8 cellular contexts compared by ENCODE assay signal in genomic region chr5:31854625-31855526, GRCh38.
DNase-seq lines count a peak whose midpoint lies in the region; ATAC-seq, FAIRE-seq and TF ChIP-seq lines count a peak whose summit lies in the region.

No MANE protein-coding gene starts in this region.

- H3K27me3 ChIP-seq in Panc1 (ENCODE audit: control insufficient read depth, insufficient read depth, low read length) (peaks cover 20% of the 10 kb centered on the region), bronchial epithelial cell (ENCODE audit: control insufficient read depth, insufficient read depth, low read length) (no peaks in the 10 kb centered on the region)

- in situ Hi-C loops in Panc1 (cut with HindIII; ENCODE audit: low pct_unique_long_range_greater_than_20kb, low sequenced_read_pairs) = no loop called here

- CTCF ChIA-PET in Panc1 (lab: Charles Lee) = interaction anchor here (0.5 to 0.7 kb wide), 2 partner anchors 212 to 221 kb away, joined by 3 to 5 read pairs; no protein-coding TSS in a partner anchor

- DNase-seq in ELF-1 (ENCODE audit: low read depth, low spot score) = peak; percentile 97
- DNase-seq in Panc1 (ENCODE audit: low read depth, low spot score) = no peak
- peak; percentile 34 for DNase-seq in bronchial epithelial cell (ENCODE audit: low read depth)
- DNase-seq in iPS-NIHi7 (ENCODE audit: extremely low spot score) = peak; percentile 81
- DNase-seq in skeletal muscle cell (ENCODE audit: low read depth) = no peak
- no peak for DNase-seq in COR-L47 (lab: John Stamatoyannopoulos, UW)

- intact Hi-C loops in Panc1 (cut with micrococcal nuclease; ENCODE audit: unreplicated experiment) = no loop called here

- POLR2A ChIA-PET in Panc1 (lab: Charles Lee) = no interaction called here

- peaks cover 3% of the 10 kb centered on the region; the same call in 1 of the 2 replicates for H3K9me3 ChIP-seq in Panc1 (ENCODE audit: control insufficient read depth, insufficient read depth, low read depth, low read length)

- BruUV-seq in Panc1 (replicated peaks; lab: Mats Ljungman, UMichigan) = no TSS peak

- H3K4me3 ChIP-seq in Panc1 (ENCODE audit: low read depth in 2 of 2, low read length in 2 of 2) (peak overlapping the region; percentile 39 to 53), bronchial epithelial cell (ENCODE audit: low read depth, low read length) (peak overlapping the region; percentile 73), skeletal muscle cell (ENCODE audit: low read depth, low read length) (peak overlapping the region; percentile 49)

- H3K4me1 ChIP-seq in Panc1 (ENCODE audit: control insufficient read depth, insufficient read depth, low read length) = peaks cover 9% of the 10 kb centered on the region

- ATAC-seq in Panc1 (peak; percentile 81), HG03354 (IDR thresholded peaks at IDR 0.05; ENCODE audit: poor library complexity, severe bottlenecking, unreplicated experiment) (no peak), GM19395 (IDR thresholded peaks at IDR 0.05; ENCODE audit: unreplicated experiment) (no peak)

- H3K36me3 ChIP-seq in Panc1 (ENCODE audit: control insufficient read depth, insufficient read depth, low read length) (no peaks in the 10 kb centered on the region), bronchial epithelial cell (ENCODE audit: control insufficient read depth, insufficient read depth, low read length) (no peaks in the 10 kb centered on the region)

- no peak for FAIRE-seq in bronchial epithelial cell (lab: Jason Lieb, UNC)

- TF ChIP-seq CTCF in Panc1 (IDR thresholded peaks at IDR 0.05) = peak; percentile 55; the same call in 1 of the 2 replicates
- peak; percentile 63 for TF ChIP-seq CTCF in bronchial epithelial cell (IDR thresholded peaks at IDR 0.05; ENCODE audit: insufficient read depth, low read length, severe bottlenecking)

- no peak overlapping the region for H3K27ac ChIP-seq in Panc1 (ENCODE audit: low read length)

Comparison
In these comparisons a context has a peak if more than half of its experiments do, and no peak if none do; other contexts are left out.
1. DNase-seq: peak in ELF-1 (single experiment), bronchial epithelial cell (single experiment) and iPS-NIHi7 (single experiment); none in Panc1 (single experiment), skeletal muscle cell (single experiment) and COR-L47 (single experiment).
2. Peak in every context shown above with its lines, with median percentiles within 50 percentile points of each other: H3K4me3 ChIP-seq.